ENCODE assay signal across 8 cellular contexts in genomic region chr6:108847738-108848115, GRCh38. TPM values are rescaled to one million over a fixed set of nuclear protein-coding genes. Genes with fewer than 3 reads are reported as not detected.
DNase-seq lines count a peak whose midpoint lies in the region; TF ChIP-seq lines count a peak whose summit lies in the region.

No MANE protein-coding gene starts in this region.

- H3K27ac ChIP-seq in fibroblast of lung (ENCODE audit: insufficient read depth, low read length) (peak overlapping the region; percentile 83), rectal smooth muscle tissue (ENCODE audit: low read depth, low read length) (peak overlapping the region; percentile 72)

- no peaks in the 10 kb centered on the region for H3K79me2 ChIP-seq in fibroblast of lung (ENCODE audit: control insufficient read depth, insufficient read depth, low read length)

- H3K4me1 ChIP-seq in fibroblast of lung (ENCODE audit: control insufficient read depth, extremely low read depth, insufficient read depth, low read length) = no peaks in the 10 kb centered on the region
- peaks cover 3% of the 10 kb centered on the region for H3K4me1 ChIP-seq in rectal smooth muscle tissue (ENCODE audit: control insufficient read depth, insufficient read depth, low read length)

- in situ Hi-C loops in GM13976 (cut with MboI; ENCODE audit: low sequenced_read_pairs, unreplicated experiment) = no loop called here

- H3K36me3 ChIP-seq in fibroblast of lung (ENCODE audit: control insufficient read depth, insufficient read depth, low read length) (no peaks in the 10 kb centered on the region), rectal smooth muscle tissue (ENCODE audit: control insufficient read depth, insufficient read depth, low read length) (no peaks in the 10 kb centered on the region)

- H3K9ac ChIP-seq in fibroblast of lung (ENCODE audit: insufficient read depth, low read length) (no peak overlapping the region), rectal smooth muscle tissue (ENCODE audit: low read length) (no peak overlapping the region)

- DNase-seq in GM12865 (ENCODE audit: low read depth) (no peak), SHP77 treated with DMSO at 0.1 percent for 48 hours (lab: John Stamatoyannopoulos, UW) (peak; percentile 62), fibroblast of lung (ENCODE audit: low read depth in 2 of 2) (no peak), GM13976 (ENCODE audit: low spot score) (no peak), NCI-H1694 (lab: John Stamatoyannopoulos, UW) (no peak), NOMO-1 treated with dmso at 0.1 percent for 144 hours (lab: John Stamatoyannopoulos, UW; ENCODE audit: unreplicated experiment) (no peak), NCI-H1417 treated with DMSO at 0.1 percent for 48 hours (lab: John Stamatoyannopoulos, UW) (no peak)

- no peak for TF ChIP-seq CTCF in GM12865 (IDR thresholded peaks at IDR 0.05; ENCODE audit: insufficient read depth, low read depth, low read length, missing control alignments)
- TF ChIP-seq CTCF in fibroblast of lung (conservative IDR thresholded peaks at IDR 0.05 in 1 of 2, IDR thresholded peaks at IDR 0.05 in 1 of 2; ENCODE audit: low read depth in 1 of 2, low read length in 2 of 2) = no peak
- no peak for TF ChIP-seq CTCF in GM13976 (IDR thresholded peaks at IDR 0.05; ENCODE audit: borderline replicate concordance, control extremely low read depth, extremely low read depth, insufficient read depth, missing control alignments)

- H4K20me1 ChIP-seq in fibroblast of lung (ENCODE audit: control insufficient read depth, extremely low read depth, insufficient read depth, low read length) = no peaks in the 10 kb centered on the region

- no peaks in the 10 kb centered on the region for H3K27me3 ChIP-seq in fibroblast of lung (ENCODE audit: control insufficient read depth, insufficient read depth, low read length)
- H3K27me3 ChIP-seq in rectal smooth muscle tissue (ENCODE audit: control insufficient read depth, insufficient read depth, low read length) = no peaks in the 10 kb centered on the region

- peak overlapping the region; percentile 88 for H3K4me2 ChIP-seq in fibroblast of lung (ENCODE audit: extremely low read depth, insufficient read depth, low read length)

- peak overlapping the region; percentile 72 for H2AFZ ChIP-seq in fibroblast of lung (ENCODE audit: low read length)

- H3K4me3 ChIP-seq in GM12865 (ENCODE audit: low read depth, low read length) = peak overlapping the region; percentile 64
- H3K4me3 ChIP-seq in fibroblast of lung (replicated peaks in 1 of 4; ENCODE audit: control extremely low read depth in 1 of 4, insufficient read depth in 1 of 4, low read depth in 3 of 4, low read length in 4 of 4) = peak overlapping the region; percentile 54 to 80 (median 72)
- H3K4me3 ChIP-seq in rectal smooth muscle tissue (ENCODE audit: low read length) = peak overlapping the region; percentile 86

- H3K9me3 ChIP-seq in fibroblast of lung (ENCODE audit: control insufficient read depth, insufficient read depth, low read depth, low read length) = no peaks in the 10 kb centered on the region

RNA-seq across cellular contexts. Expression of gene ARMC2, which starts 0.5 kb away (rescaled TPM):
- 1.8 and 4.0 TPM in 2 replicates for total RNA-seq in fibroblast of lung
- polyA plus RNA-seq in fibroblast of lung = 2.8 and 6.2 TPM in 2 replicates
- polyA plus RNA-seq in fibroblast of lung (2012) = 1.6 and 3.3 TPM in 2 replicates
- polyA minus RNA-seq in fibroblast of lung (ENCODE audit: low replicate concordance) = not detected in 2 replicates
